In the genomic region with DNA sequence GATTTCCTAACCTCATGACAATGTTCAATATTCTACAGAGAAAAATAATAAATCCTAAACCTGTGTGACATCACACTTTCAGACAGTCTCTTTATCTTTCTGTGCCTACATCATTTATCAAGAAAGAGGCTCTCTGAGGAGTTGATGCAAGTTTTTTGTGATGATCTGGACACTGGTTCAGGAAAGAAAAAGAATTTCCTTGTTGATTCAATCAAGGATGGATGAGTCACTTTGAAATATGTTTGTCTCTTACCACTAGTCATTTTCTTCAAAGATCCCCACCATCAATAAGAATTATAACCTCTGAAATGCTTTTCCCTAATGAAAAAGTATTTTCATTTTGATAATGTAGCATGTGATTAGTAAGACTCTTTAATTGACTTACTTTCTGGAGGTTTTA, we compare ENCODE assay signal across 23 cellular contexts.
DNase-seq lines count a peak whose midpoint lies in the region; ATAC-seq, FAIRE-seq and TF ChIP-seq lines count a peak whose summit lies in the region.
"Had no signal": no experiment of that assay in that cellular context is flagged by ENCODE, and none has a peak within 500 bp of the region (broad histone marks: within the 10 kb centered on the region; RNA-seq: fewer than 3 reads in every experiment).

No MANE protein-coding gene starts in this region.

- CTCF ChIA-PET in RWPE1 (lab: Yijun Ruan, JAX) = no interaction called here

- no peak overlapping the region for H3K4me3 Mint-ChIP-seq in activated CD4-positive, alpha-beta T cell treated with anti-CD3 and anti-CD28 coated beads, Interleukin-2, amount 10 ng/mL, durations not matched to agents 24 days and 14 days
- H3K4me3 Mint-ChIP-seq: CD14-positive monocyte; CD4-positive, alpha-beta memory T cell; CD4-positive, CD25-positive, alpha-beta regulatory T cell; CD8-positive, alpha-beta memory T cell had no signal

- no peaks in the 10 kb centered on the region for H3K27me3 Mint-ChIP-seq in activated CD4-positive, alpha-beta T cell treated with anti-CD3 and anti-CD28 coated beads, Interleukin-2, amount 10 ng/mL, durations not matched to agents 24 days and 14 days
- H3K27me3 Mint-ChIP-seq: CD4-positive, alpha-beta memory T cell; CD4-positive, CD25-positive, alpha-beta regulatory T cell; CD8-positive, alpha-beta memory T cell had no signal

- no peaks in the 10 kb centered on the region for H3K36me3 Mint-ChIP-seq in activated CD4-positive, alpha-beta T cell treated with anti-CD3 and anti-CD28 coated beads, Interleukin-2, amount 10 ng/mL, durations not matched to agents 24 days and 14 days (ENCODE audit: low read depth)
- H3K36me3 Mint-ChIP-seq: CD14-positive monocyte; CD4-positive, alpha-beta memory T cell; CD4-positive, CD25-positive, alpha-beta regulatory T cell; CD8-positive, alpha-beta memory T cell had no signal

- no peak overlapping the region for H3K27ac Mint-ChIP-seq in activated CD4-positive, alpha-beta T cell treated with anti-CD3 and anti-CD28 coated beads, Interleukin-2, amount 10 ng/mL, durations not matched to agents 24 days and 14 days
- H3K27ac Mint-ChIP-seq: CD14-positive monocyte; CD4-positive, alpha-beta memory T cell; CD4-positive, CD25-positive, alpha-beta regulatory T cell; CD8-positive, alpha-beta memory T cell had no signal

- peak; percentile 1 for DNase-seq in activated CD4-positive, alpha-beta T cell treated with anti-CD3 and anti-CD28 coated beads, Interleukin-2, amount 10 ng/mL, durations not matched to agents 24 days and 14 days
- DNase-seq in activated CD4-positive, alpha-beta T cell treated with anti-CD3 and anti-CD28 coated beads for 1 hour = no peak
- DNase-seq in COLO829 (ENCODE audit: low spot score) = peak; percentile 19
- DNase-seq in foreskin melanocyte = peak; percentile 38
- no peak for DNase-seq in GM19239 (ENCODE audit: insufficient read length, low spot score)
- no peak for DNase-seq in RWPE1 (ENCODE audit: low spot score)
- DNase-seq: 8988T; BE2C; C1 segment of cervical spinal cord; Caco-2; Calu3; CD4-positive, alpha-beta memory T cell; CD4-positive, CD25-positive, alpha-beta regulatory T cell; CD8-positive, alpha-beta memory T cell; DMS79 treated with DMSO at 0.1 percent for 48 hours; GF-D8 had no signal

- no peak for ATAC-seq in HG03159 (IDR thresholded peaks at IDR 0.05; ENCODE audit: unreplicated experiment)

- no peak overlapping the region for H3K27ac ChIP-seq in RWPE1
- H3K27ac ChIP-seq: BLaER1 had no signal

- no peak for TF ChIP-seq CTCF in RWPE1 (conservative IDR thresholded peaks at IDR 0.05; ENCODE audit: low read depth)

- no peaks in the 10 kb centered on the region for H3K9me3 Mint-ChIP-seq in activated CD4-positive, alpha-beta T cell treated with anti-CD3 and anti-CD28 coated beads, Interleukin-2, amount 10 ng/mL, durations not matched to agents 24 days and 14 days

- no peaks in the 10 kb centered on the region for H3K4me1 Mint-ChIP-seq in activated CD4-positive, alpha-beta T cell treated with anti-CD3 and anti-CD28 coated beads, Interleukin-2, amount 10 ng/mL, durations not matched to agents 24 days and 14 days
- H3K4me1 Mint-ChIP-seq: CD14-positive monocyte; CD4-positive, alpha-beta memory T cell; CD4-positive, CD25-positive, alpha-beta regulatory T cell; CD8-positive, alpha-beta memory T cell had no signal

- no peak for FAIRE-seq in GM19239 (lab: Jason Lieb, UNC)
- FAIRE-seq: A204.1, D721Med, G401.6, GM12891 had no signal

- intact Hi-C loops in activated CD4-positive, alpha-beta T cell treated with anti-CD3 and anti-CD28 coated beads, Interleukin-2, amount 10 ng/mL, durations not matched to agents 24 days and 14 days (cut with micrococcal nuclease) = no loop called here

- POLR2A ChIA-PET in RWPE1 (lab: Yijun Ruan, JAX; ENCODE audit: low non-redundant PET) = no interaction called here

Comparison
In these comparisons a context has a peak if more than half of its experiments do, and no peak if none do; other contexts are left out.
1. DNase-seq: peak in activated CD4-positive, alpha-beta T cell treated with anti-CD3 and anti-CD28 coated beads, Interleukin-2, amount 10 ng/mL, durations not matched to agents 24 days and 14 days (single experiment), COLO829 (single experiment) and foreskin melanocyte (single experiment); none in activated CD4-positive, alpha-beta T cell treated with anti-CD3 and anti-CD28 coated beads for 1 hour (single experiment), GM19239 (single experiment) and RWPE1 (single experiment).